Comparison of ENCODE assay signal across 9 cellular contexts in the genomic region with DNA sequence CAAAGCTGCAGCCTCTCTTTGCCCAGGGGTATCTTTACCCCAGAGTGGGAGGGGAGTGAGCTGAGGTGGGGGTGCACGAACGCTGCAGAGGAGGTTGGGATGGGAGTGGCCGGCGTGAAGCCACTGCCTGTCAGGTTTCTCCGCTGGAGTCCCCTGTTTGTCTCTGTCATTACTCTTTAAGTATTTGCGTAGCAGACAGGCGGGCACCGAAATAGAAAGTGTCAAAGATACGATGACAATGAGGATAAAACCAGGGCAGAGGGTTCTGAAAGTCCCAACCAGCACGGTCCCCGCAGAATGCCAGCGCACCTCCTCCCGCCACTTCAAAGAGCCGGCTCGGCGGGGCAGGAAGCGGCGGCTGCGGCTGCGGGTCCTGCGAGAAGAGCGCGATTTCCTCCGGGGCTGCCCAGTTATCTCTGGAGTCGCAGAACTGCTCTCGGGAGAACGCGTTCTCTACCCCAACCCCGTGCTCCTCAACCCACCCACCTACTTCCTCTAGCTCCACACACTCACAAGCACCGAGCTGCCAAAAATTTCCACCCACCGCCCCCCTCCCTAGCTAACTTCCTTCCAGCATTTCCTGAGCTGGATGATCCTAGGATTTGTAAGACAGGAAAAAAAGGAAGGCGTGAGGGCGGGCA. TPM values are rescaled to one million over a fixed set of nuclear protein-coding genes. Genes with fewer than 3 reads are reported as not detected.
A peak's percentile ranks its signal among the peaks of the same experiment; 100 is the strongest.
DNase-seq lines count a peak whose midpoint lies in the region; ATAC-seq, FAIRE-seq and TF ChIP-seq lines count a peak whose summit lies in the region.
"Had no signal": no experiment of that assay in that cellular context is flagged by ENCODE, and none has a peak within 500 bp of the region (broad histone marks: within the 10 kb centered on the region; RNA-seq: fewer than 3 reads in every experiment).

A gene with protein sequence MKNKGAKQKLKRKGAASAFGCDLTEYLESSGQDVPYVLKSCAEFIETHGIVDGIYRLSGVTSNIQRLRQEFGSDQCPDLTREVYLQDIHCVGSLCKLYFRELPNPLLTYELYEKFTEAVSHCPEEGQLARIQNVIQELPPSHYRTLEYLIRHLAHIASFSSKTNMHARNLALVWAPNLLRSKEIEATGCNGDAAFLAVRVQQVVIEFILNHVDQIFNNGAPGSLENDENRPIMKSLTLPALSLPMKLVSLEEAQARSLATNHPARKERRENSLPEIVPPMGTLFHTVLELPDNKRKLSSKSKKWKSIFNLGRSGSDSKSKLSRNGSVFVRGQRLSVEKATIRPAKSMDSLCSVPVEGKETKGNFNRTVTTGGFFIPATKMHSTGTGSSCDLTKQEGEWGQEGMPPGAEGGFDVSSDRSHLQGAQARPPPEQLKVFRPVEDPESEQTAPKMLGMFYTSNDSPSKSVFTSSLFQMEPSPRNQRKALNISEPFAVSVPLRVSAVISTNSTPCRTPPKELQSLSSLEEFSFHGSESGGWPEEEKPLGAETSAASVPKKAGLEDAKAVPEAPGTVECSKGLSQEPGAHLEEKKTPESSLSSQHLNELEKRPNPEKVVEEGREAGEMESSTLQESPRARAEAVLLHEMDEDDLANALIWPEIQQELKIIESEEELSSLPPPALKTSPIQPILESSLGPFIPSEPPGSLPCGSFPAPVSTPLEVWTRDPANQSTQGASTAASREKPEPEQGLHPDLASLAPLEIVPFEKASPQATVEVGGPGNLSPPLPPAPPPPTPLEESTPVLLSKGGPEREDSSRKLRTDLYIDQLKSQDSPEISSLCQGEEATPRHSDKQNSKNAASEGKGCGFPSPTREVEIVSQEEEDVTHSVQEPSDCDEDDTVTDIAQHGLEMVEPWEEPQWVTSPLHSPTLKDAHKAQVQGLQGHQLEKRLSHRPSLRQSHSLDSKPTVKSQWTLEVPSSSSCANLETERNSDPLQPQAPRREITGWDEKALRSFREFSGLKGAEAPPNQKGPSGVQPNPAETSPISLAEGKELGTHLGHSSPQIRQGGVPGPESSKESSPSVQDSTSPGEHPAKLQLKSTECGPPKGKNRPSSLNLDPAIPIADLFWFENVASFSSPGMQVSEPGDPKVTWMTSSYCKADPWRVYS (N-terminal part only) (plus strand): TSS at position 623 of the 641 bp plus-strand sequence. CDS start 522 bp downstream, outside the sequence.

- H3K4me3 ChIP-seq in fibroblast of pulmonary artery (replicated peaks; ENCODE audit: low read depth, low read length) = peak within 1 kb of the TSS; percentile 84
- peak within 1 kb of the TSS; percentile 75 to 83 (median 78) for H3K4me3 ChIP-seq in stomach

- WGBS in stomach, 5 donors = 0% methylated on average over 28 to 33 of the region's 33 CpGs

- no peak for TF ChIP-seq EP300 in stomach (IDR thresholded peaks at IDR 0.05)

- no peaks in the 10 kb centered on the region for H3K36me3 ChIP-seq in stomach

- ATAC-seq in GM18907 (IDR thresholded peaks at IDR 0.05; ENCODE audit: unreplicated experiment) = peak; percentile 54
- ATAC-seq in HG03108 (IDR thresholded peaks at IDR 0.05; ENCODE audit: unreplicated experiment) = peak; percentile 32
- ATAC-seq in activated T-helper 17 cell treated with anti-CD3 and anti-CD28 coated beads, Interleukin-2, amount 50 U/mL, for 72 hours (replicated peaks) = peak; percentile 83

- no peak for TF ChIP-seq POLR2A in stomach (IDR thresholded peaks at IDR 0.05)

- H3K4me1 ChIP-seq in stomach = peaks cover 7 to 50% (median 24%) of the 10 kb centered on the region in 4 donors

- peaks cover 40% of the 10 kb centered on the region for H3K4me1 Mint-ChIP-seq in activated T-helper 17 cell treated with anti-CD3 and anti-CD28 coated beads, Interleukin-2, amount 50 U/mL, for 72 hours
- peaks cover 43% of the 10 kb centered on the region for H3K4me1 Mint-ChIP-seq in neural crest cell

- intact Hi-C loops in stomach (cut with DNase I; ENCODE audit: low total_unique reads) = no loop called here

- no peaks in the 10 kb centered on the region for H3K27me3 ChIP-seq in stomach

- DNase-seq in Ammon's horn (ENCODE audit: low spot score) = peak; percentile 70
- DNase-seq in RCC 7860 (ENCODE audit: low spot score) = peak; percentile 51
- peak; percentile 88 for DNase-seq in fibroblast of pulmonary artery (ENCODE audit: low read depth)
- peak; percentile 38 for DNase-seq in neural crest cell (ENCODE audit: low read depth, low spot score)
- peak; percentile 65 for DNase-seq in stomach

- peaks cover 30% of the 10 kb centered on the region for H3K36me3 Mint-ChIP-seq in activated T-helper 17 cell treated with anti-CD3 and anti-CD28 coated beads, Interleukin-2, amount 50 U/mL, for 72 hours (ENCODE audit: low read depth)
- no peaks in the 10 kb centered on the region for H3K36me3 Mint-ChIP-seq in neural crest cell (ENCODE audit: low read depth)

- H3K27ac Mint-ChIP-seq in activated T-helper 17 cell treated with anti-CD3 and anti-CD28 coated beads, Interleukin-2, amount 50 U/mL, for 72 hours = peak within 1 kb of the TSS; percentile 86
- H3K27ac Mint-ChIP-seq in neural crest cell (ENCODE audit: unreplicated experiment) = no peak within 1 kb of the TSS

- no peaks in the 10 kb centered on the region for H3K9me3 ChIP-seq in stomach

- no peak for FAIRE-seq in RCC 7860 (lab: Jason Lieb, UNC)
- FAIRE-seq: endometrium had no signal

- H3K9me3 Mint-ChIP-seq in activated T-helper 17 cell treated with anti-CD3 and anti-CD28 coated beads, Interleukin-2, amount 50 U/mL, for 72 hours = no peaks in the 10 kb centered on the region
- H3K9me3 Mint-ChIP-seq in neural crest cell = no peaks in the 10 kb centered on the region

- H3K27me3 Mint-ChIP-seq in activated T-helper 17 cell treated with anti-CD3 and anti-CD28 coated beads, Interleukin-2, amount 50 U/mL, for 72 hours = no peaks in the 10 kb centered on the region
- H3K27me3 Mint-ChIP-seq in neural crest cell (ENCODE audit: low read depth) = peaks cover 15% of the 10 kb centered on the region

- H3K27ac ChIP-seq in stomach = peak within 1 kb of the TSS; percentile 80 to 94 (median 88)

- H3K4me3 Mint-ChIP-seq in activated T-helper 17 cell treated with anti-CD3 and anti-CD28 coated beads, Interleukin-2, amount 50 U/mL, for 72 hours = peak within 1 kb of the TSS; percentile 87
- peak within 1 kb of the TSS; percentile 93 for H3K4me3 Mint-ChIP-seq in neural crest cell

- TF ChIP-seq CTCF in fibroblast of pulmonary artery (IDR thresholded peaks at IDR 0.05; ENCODE audit: low read length, missing control alignments) (no peak), neural crest cell (conservative IDR thresholded peaks at IDR 0.05) (no peak), stomach (IDR thresholded peaks at IDR 0.05) (no peak)

RNA-seq across cellular contexts. Expression of the gene that starts here (rescaled TPM):
- 10 to 100 TPM; 11.6 to 14.0 TPM for total RNA-seq in activated T-helper 17 cell treated with anti-CD3 and anti-CD28 coated beads, Interleukin-2, amount 50 U/mL, for 72 hours
- total RNA-seq in neural crest cell (5.4 and 6.3 TPM in 2 replicates), stomach (100 to 1,000 TPM in 1 of 5 donors, 10 to 100 TPM in 2, 1 to 10 TPM in 2; 2.9 to 275 (median 14.1) TPM)
- polyA plus RNA-seq in stomach = 1 to 10 TPM; 1.2 to 2.6 (median 2.1) TPM

Comparison
In these comparisons a context has a peak if more than half of its experiments do, and no peak if none do; other contexts are left out.
1. Peak in every context shown above with its lines: DNase-seq, ATAC-seq, H3K4me3 ChIP-seq and H3K27ac ChIP-seq.
2. DNase-seq: peak in every context shown above with its lines; median percentile 88 in fibroblast of pulmonary artery; 70 in Ammon's horn; 65 in stomach; 51 in RCC 7860; 38 in neural crest cell.
3. ATAC-seq: peak in every context shown above with its lines; median percentile 83 in activated T-helper 17 cell treated with anti-CD3 and anti-CD28 coated beads, Interleukin-2, amount 50 U/mL, for 72 hours; 54 in GM18907; 32 in HG03108.